11 cellular contexts compared by ENCODE assay signal in genomic region chr2:237895544-237896506, GRCh38. TPM values are rescaled to one million over a fixed set of nuclear protein-coding genes. Genes with fewer than 3 reads are reported as not detected.
DNase-seq lines count a peak whose midpoint lies in the region; ATAC-seq and TF ChIP-seq lines count a peak whose summit lies in the region.
"Had no signal": no experiment of that assay in that cellular context is flagged by ENCODE, and none has a peak within 500 bp of the region (broad histone marks: within the 10 kb centered on the region; RNA-seq: fewer than 3 reads in every experiment).

No MANE protein-coding gene starts in this region.

- H3K36me3 ChIP-seq in tibial nerve = no peaks in the 10 kb centered on the region

- peak overlapping the region; percentile 92 for H3K27ac Mint-ChIP-seq in MCF 10A (ENCODE audit: low read depth, unreplicated experiment)

- TF ChIP-seq CTCF in MCF 10A (IDR thresholded peaks at IDR 0.05; ENCODE audit: unreplicated experiment) = no peak
- no peak for TF ChIP-seq CTCF in tibial nerve (IDR thresholded peaks at IDR 0.05)

- WGBS in tibial nerve, 2 donors = 81 to 82% methylated on average over 17 to 22 of the region's 27 CpGs

- CTCF ChIA-PET in MCF 10A (lab: Yijun Ruan, JAX) = interaction anchor here (1.1 kb wide), 1 partner anchor 23 kb away, joined by 4 read pairs; no protein-coding TSS in a partner anchor

- DNase-seq in NCI-H82 (lab: John Stamatoyannopoulos, UW) = peak; percentile 35
- no peak for DNase-seq in NCI-H82 treated with DMSO at 0.1 percent for 48 hours (lab: John Stamatoyannopoulos, UW; ENCODE audit: unreplicated experiment)
- DNase-seq in MCF 10A (ENCODE audit: unreplicated experiment) = peak; percentile 91
- no peak for DNase-seq in left lobe of liver (ENCODE audit: low spot score)
- DNase-seq in tibial nerve (ENCODE audit: low spot score in 2 of 2) = no peak
- DNase-seq in SIG-M5 (lab: John Stamatoyannopoulos, UW) = no peak
- no peak for DNase-seq in GM19240 (ENCODE audit: insufficient read length, low spot score)
- no peak for DNase-seq in NCI-H2227 (lab: John Stamatoyannopoulos, UW; ENCODE audit: unreplicated experiment)
- DNase-seq: activated CD8-positive, alpha-beta memory T cell treated with anti-CD3 and anti-CD28 coated beads, Interleukin-2, amount 50 U/mL, for 4 hours; PC-3 had no signal

- H3K27me3 ChIP-seq in tibial nerve = no peaks in the 10 kb centered on the region

- no TSS peak for BruUV-seq in MCF 10A (replicated peaks; lab: Mats Ljungman, UMichigan)

- no peaks in the 10 kb centered on the region for H3K27me3 Mint-ChIP-seq in MCF 10A (ENCODE audit: insufficient read depth, unreplicated experiment)

- no peak overlapping the region for H3K4me3 ChIP-seq in tibial nerve
- H3K4me3 ChIP-seq: skin epidermis had no signal

- no peak overlapping the region for H3K4me3 Mint-ChIP-seq in MCF 10A (ENCODE audit: unreplicated experiment)

- no peaks in the 10 kb centered on the region for H3K36me3 Mint-ChIP-seq in MCF 10A (ENCODE audit: insufficient read depth, unreplicated experiment)

- peaks cover 27% of the 10 kb centered on the region for H3K4me1 Mint-ChIP-seq in MCF 10A (ENCODE audit: insufficient read depth, unreplicated experiment)

- ATAC-seq in left lobe of liver = peak; percentile 64
- ATAC-seq: PC-3 had no signal

- no peak for TF ChIP-seq EP300 in tibial nerve (IDR thresholded peaks at IDR 0.05)

- no peak for TF ChIP-seq POLR2A in tibial nerve (IDR thresholded peaks at IDR 0.05)

- no peaks in the 10 kb centered on the region for H3K9me3 Mint-ChIP-seq in MCF 10A (ENCODE audit: unreplicated experiment)

- peaks cover 0 to 12% (median 10%) of the 10 kb centered on the region in 4 donors for H3K4me1 ChIP-seq in tibial nerve

- no peaks in the 10 kb centered on the region for H3K9me3 ChIP-seq in tibial nerve

- intact Hi-C loops in MCF 10A (cut with micrococcal nuclease) = no loop called here

- H3K27ac ChIP-seq in tibial nerve = peak overlapping the region in 3 of 4 donors; percentile 30 to 90 (median 73)

- POLR2A ChIA-PET in MCF 10A (lab: Yijun Ruan, JAX) = interaction anchor here (0.6 to 4.7 kb wide), 12 partner anchors 13 to 1396 kb away, joined by 3 to 53 read pairs (median 4); no protein-coding TSS in a partner anchor

RNA-seq across cellular contexts. Expression of gene RAMP1, which starts 36.4 kb away (rescaled TPM):
- total RNA-seq in MCF 10A (2022) (4.3 and 11.2 TPM in 2 replicates), left lobe of liver (10.0 TPM), tibial nerve (100 to 1,000 TPM in 1 of 4 donors, 10 to 100 TPM in 3; 60.6 to 105 (median 76.2) TPM)

Comparison
In these comparisons a context has a peak if more than half of its experiments do, and no peak if none do; other contexts are left out.
1. DNase-seq: peak in NCI-H82 (single experiment) and MCF 10A (single experiment); none in NCI-H82 treated with DMSO at 0.1 percent for 48 hours (single experiment), left lobe of liver (single experiment), tibial nerve (0 of 2), SIG-M5 (single experiment), GM19240 (single experiment) and NCI-H2227 (single experiment).